Comparison of ENCODE assay signal across 11 cellular contexts in the genomic region with DNA sequence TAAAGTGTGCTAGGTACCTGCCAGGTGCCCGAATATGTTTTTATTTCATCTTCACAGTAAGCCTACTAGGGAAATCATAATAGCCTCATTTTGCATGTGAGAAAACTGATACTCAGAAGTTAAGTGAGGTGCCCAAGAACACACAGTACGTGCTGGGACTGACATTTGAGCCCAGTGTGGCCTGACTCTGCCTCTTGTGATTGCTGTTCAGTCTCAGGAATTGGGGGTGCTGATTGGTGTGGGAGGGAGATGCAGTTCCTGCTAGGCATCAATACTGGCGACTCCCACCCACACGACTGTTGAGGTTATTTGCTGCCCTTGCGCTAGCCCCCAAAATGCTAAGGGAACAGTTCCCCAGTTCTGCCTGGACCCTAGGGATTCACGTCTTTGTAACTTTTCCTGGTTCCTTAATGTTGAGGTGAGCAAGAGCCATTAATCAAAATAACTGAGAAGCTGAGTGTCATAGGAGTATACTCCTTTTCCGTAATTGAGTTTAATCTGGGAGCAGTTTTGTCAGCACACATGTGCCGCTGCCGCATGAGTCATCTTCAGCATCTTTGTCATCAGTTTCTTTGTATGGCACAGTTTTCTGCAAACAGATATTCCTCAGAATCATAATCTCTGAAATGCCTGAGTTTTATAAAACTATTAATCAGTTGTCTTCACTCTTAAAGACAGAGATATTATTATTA.
DNase-seq lines count a peak whose midpoint lies in the region; ATAC-seq and TF ChIP-seq lines count a peak whose summit lies in the region.
"Had no signal": no experiment of that assay in that cellular context is flagged by ENCODE, and none has a peak within 500 bp of the region (broad histone marks: within the 10 kb centered on the region; RNA-seq: fewer than 3 reads in every experiment).

No MANE protein-coding gene starts in this region.

- H3K4me3 Mint-ChIP-seq in activated T-cell treated with anti-CD3 and anti-CD28 coated beads, Interleukin-2, amount 50 U/mL, for 24 hours = peak overlapping the region; percentile 16
- H3K4me3 Mint-ChIP-seq in WTC11 (no peak overlapping the region), HFFc6 (no peak overlapping the region)
- H3K4me3 Mint-ChIP-seq in stimulated activated memory B cell treated with anti-CD40 and anti-IgM and Interleukin-4, amounts not matched to agents 10 μg/mL and 1 μg/mL and 100 μg/mL, for 72 hours = no peak overlapping the region

- no peaks in the 10 kb centered on the region for H3K9me3 ChIP-seq in upper lobe of right lung
- H3K9me3 ChIP-seq: heart left ventricle, lower lobe of right lung, thoracic aorta had no signal

- H3K27ac Mint-ChIP-seq in activated T-cell treated with anti-CD3 and anti-CD28 coated beads, Interleukin-2, amount 50 U/mL, for 24 hours = peak overlapping the region; percentile 87
- H3K27ac Mint-ChIP-seq in WTC11 (no peak overlapping the region), HFFc6 (no peak overlapping the region)
- H3K27ac Mint-ChIP-seq in stimulated activated memory B cell treated with anti-CD40 and anti-IgM and Interleukin-4, amounts not matched to agents 10 μg/mL and 1 μg/mL and 100 μg/mL, for 72 hours = peak overlapping the region; percentile 84

- POLR2A ChIA-PET in WTC11 (lab: Charles Lee) = no interaction called here

- H3K36me3 Mint-ChIP-seq in activated T-cell treated with anti-CD3 and anti-CD28 coated beads, Interleukin-2, amount 50 U/mL, for 24 hours (ENCODE audit: low read depth) = peaks cover 80% of the 10 kb centered on the region
- H3K36me3 Mint-ChIP-seq in WTC11 = 0 out of 2 replicates have a peak, but pooled peaks cover 2% of the 10 kb centered on the region
- peaks cover 64% of the 10 kb centered on the region for H3K36me3 Mint-ChIP-seq in stimulated activated memory B cell treated with anti-CD40 and anti-IgM and Interleukin-4, amounts not matched to agents 10 μg/mL and 1 μg/mL and 100 μg/mL, for 72 hours
- no peaks in the 10 kb centered on the region for H3K36me3 Mint-ChIP-seq in HFFc6 (ENCODE audit: low read depth)

- H3K4me1 ChIP-seq in upper lobe of right lung = peaks cover 12% of the 10 kb centered on the region

- intact Hi-C loops in upper lobe of right lung (cut with DNase I) = no loop called here

- CTCF ChIA-PET in WTC11 (lab: Charles Lee) = interaction anchor here (0.7 kb wide), 1 partner anchor 10 kb away, joined by 3 read pairs; no protein-coding TSS in a partner anchor

- H3K4me3 ChIP-seq in upper lobe of right lung = no peak overlapping the region
- H3K4me3 ChIP-seq: heart left ventricle, lower lobe of right lung, thoracic aorta had no signal

- no peaks in the 10 kb centered on the region for H3K27me3 Mint-ChIP-seq in activated T-cell treated with anti-CD3 and anti-CD28 coated beads, Interleukin-2, amount 50 U/mL, for 24 hours
- H3K27me3 Mint-ChIP-seq in WTC11 (ENCODE audit: low read depth) (no peaks in the 10 kb centered on the region), HFFc6 (ENCODE audit: insufficient read depth) (peaks cover 2% of the 10 kb centered on the region; the same call in 1 of the 2 replicates)
- H3K27me3 Mint-ChIP-seq in stimulated activated memory B cell treated with anti-CD40 and anti-IgM and Interleukin-4, amounts not matched to agents 10 μg/mL and 1 μg/mL and 100 μg/mL, for 72 hours = no peaks in the 10 kb centered on the region

- no peaks in the 10 kb centered on the region for H3K9me3 Mint-ChIP-seq in activated T-cell treated with anti-CD3 and anti-CD28 coated beads, Interleukin-2, amount 50 U/mL, for 24 hours
- H3K9me3 Mint-ChIP-seq in WTC11 (no peaks in the 10 kb centered on the region), HFFc6 (no peaks in the 10 kb centered on the region)
- H3K9me3 Mint-ChIP-seq in stimulated activated memory B cell treated with anti-CD40 and anti-IgM and Interleukin-4, amounts not matched to agents 10 μg/mL and 1 μg/mL and 100 μg/mL, for 72 hours = no peaks in the 10 kb centered on the region

- H3K4me1 Mint-ChIP-seq in activated T-cell treated with anti-CD3 and anti-CD28 coated beads, Interleukin-2, amount 50 U/mL, for 24 hours (ENCODE audit: low read depth) = peaks cover 95% of the 10 kb centered on the region
- H3K4me1 Mint-ChIP-seq in WTC11 = peaks cover 38% of the 10 kb centered on the region
- peaks cover 77% of the 10 kb centered on the region for H3K4me1 Mint-ChIP-seq in stimulated activated memory B cell treated with anti-CD40 and anti-IgM and Interleukin-4, amounts not matched to agents 10 μg/mL and 1 μg/mL and 100 μg/mL, for 72 hours
- H3K4me1 Mint-ChIP-seq in HFFc6 (ENCODE audit: low read depth) = peaks cover 33% of the 10 kb centered on the region

- DNase-seq in activated T-cell treated with anti-CD3 and anti-CD28 coated beads, Interleukin-2, amount 50 U/mL, for 24 hours = no peak
- DNase-seq in activated T-cell treated with anti-CD3 and anti-CD28 coated beads for 4 hours (no peak), WTC11 (ENCODE audit: low spot score) (no peak), HFFc6 (no peak), NCI-H1694 treated with DMSO at 0.1 percent for 48 hours (lab: John Stamatoyannopoulos, UW) (no peak), upper lobe of right lung (no peak)
- DNase-seq: heart left ventricle, lower lobe of right lung had no signal

- H3K27ac ChIP-seq in upper lobe of right lung = no peak overlapping the region
- H3K27ac ChIP-seq: heart left ventricle, lower lobe of right lung, thoracic aorta had no signal

- H3K36me3 ChIP-seq in upper lobe of right lung = no peaks in the 10 kb centered on the region
- H3K36me3 ChIP-seq: lower lobe of right lung, thoracic aorta had no signal

- TF ChIP-seq CTCF in WTC11 (IDR thresholded peaks at IDR 0.05) (no peak), HFFc6 (IDR thresholded peaks at IDR 0.05) (no peak), upper lobe of right lung (IDR thresholded peaks at IDR 0.05) (no peak)

- no peaks in the 10 kb centered on the region for H3K27me3 ChIP-seq in upper lobe of right lung
- H3K27me3 ChIP-seq: heart left ventricle had no signal

- ATAC-seq in WTC11 = peak; percentile 18; the same call in 1 of the 2 replicates
- ATAC-seq in esophagus mucosa = peak; percentile 70
- no peak for ATAC-seq in stimulated activated memory B cell treated with anti-CD40 and anti-IgM and Interleukin-4, amounts not matched to agents 10 μg/mL and 1 μg/mL and 100 μg/mL, for 72 hours
- ATAC-seq in upper lobe of right lung = no peak
- ATAC-seq: heart left ventricle, lower lobe of right lung had no signal

TF ChIP-seq in WTC11, 78 proteins besides CTCF, POLR2A, EP300 and RAD21:
- TF ChIP-seq GABPB1 (CRISPR knock-in tag; IDR thresholded peaks at IDR 0.05) (no peak), ATF1 (CRISPR knock-in tag; IDR thresholded peaks at IDR 0.05) (no peak), OVOL2 (CRISPR knock-in tag; IDR thresholded peaks at IDR 0.05; ENCODE audit: borderline replicate concordance) (no peak)
TF ChIP-seq in WTC11: peak in this region for 0.

Comparison
In these comparisons a context has a peak if more than half of its experiments do, and no peak if none do; other contexts are left out.
1. H3K27ac Mint-ChIP-seq: peak in activated T-cell treated with anti-CD3 and anti-CD28 coated beads, Interleukin-2, amount 50 U/mL, for 24 hours (single experiment) and stimulated activated memory B cell treated with anti-CD40 and anti-IgM and Interleukin-4, amounts not matched to agents 10 μg/mL and 1 μg/mL and 100 μg/mL, for 72 hours (single experiment); none in WTC11 (single experiment) and HFFc6 (single experiment).
2. ATAC-seq: peak in WTC11 (single experiment) and esophagus mucosa (single experiment); none in stimulated activated memory B cell treated with anti-CD40 and anti-IgM and Interleukin-4, amounts not matched to agents 10 μg/mL and 1 μg/mL and 100 μg/mL, for 72 hours (single experiment) and upper lobe of right lung (single experiment).